Comparison of ENCODE assay signal across 1 cellular context in the genomic region with DNA sequence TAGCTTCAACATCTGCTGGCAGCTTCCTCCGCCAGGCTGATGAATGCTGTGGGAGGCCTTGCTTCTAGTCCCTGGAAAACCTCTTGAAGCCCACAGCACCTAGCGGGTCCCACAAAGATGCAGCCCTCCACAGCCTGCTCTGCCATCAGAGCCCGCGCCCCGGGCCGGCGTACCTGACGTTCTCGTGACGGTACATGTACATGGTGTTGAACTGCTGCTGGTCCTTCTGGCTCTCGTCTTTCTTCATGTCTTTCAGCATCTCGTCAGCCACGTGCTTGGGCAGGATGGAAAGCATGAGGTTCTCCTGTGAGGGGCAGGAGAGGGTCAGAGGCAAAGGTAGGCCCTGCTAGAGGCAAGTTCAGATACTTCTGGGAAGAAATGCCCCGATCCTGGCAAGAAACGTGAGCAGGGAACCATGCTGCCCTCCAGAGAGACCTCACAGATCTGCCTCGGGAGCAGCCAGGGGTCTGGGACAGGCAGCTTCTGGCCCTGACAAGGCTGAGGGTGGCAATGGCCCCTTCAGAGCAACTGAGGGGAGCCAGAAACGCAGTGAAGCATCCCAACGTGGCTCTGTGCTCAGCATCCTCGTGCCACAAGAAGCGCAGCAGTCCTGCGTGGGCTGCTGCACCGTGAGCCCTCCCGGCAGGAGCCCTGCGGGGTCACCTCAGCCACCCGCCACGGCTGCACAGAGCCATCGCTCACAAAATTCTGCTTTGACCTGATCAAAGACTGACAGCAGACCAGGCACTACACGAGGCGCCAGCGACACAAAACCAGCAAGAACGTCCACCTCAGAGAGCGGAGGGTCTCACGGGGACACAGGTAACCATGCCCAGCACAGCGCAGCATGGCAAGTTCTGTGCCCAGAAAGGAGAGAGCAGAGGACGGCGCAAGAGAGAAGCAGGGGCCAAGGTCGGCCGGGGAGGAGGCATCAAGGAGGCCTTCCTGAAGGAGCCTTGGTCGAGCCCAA.
TF ChIP-seq lines count a peak whose summit lies in the region.

No MANE protein-coding gene starts in this region.

TF ChIP-seq in SK-N-SH, 30 proteins besides CTCF, POLR2A, EP300 and RAD21:
- no peak for TF ChIP-seq POLR2AphosphoS5 (IDR thresholded peaks at IDR 0.05; ENCODE audit: low read depth, low read length)
- no peak for TF ChIP-seq TAF1 (IDR thresholded peaks at IDR 0.05; ENCODE audit: borderline replicate concordance, low read depth, low read length)
- TF ChIP-seq CHD2 (IDR thresholded peaks at IDR 0.05; ENCODE audit: low read length, partially characterized antibody): no peak
- no peak for TF ChIP-seq NFIC (IDR thresholded peaks at IDR 0.05; ENCODE audit: borderline replicate concordance)
- TF ChIP-seq RFX5 (IDR thresholded peaks at IDR 0.05; ENCODE audit: low read length): no peak
- TF ChIP-seq, protein P1, sequence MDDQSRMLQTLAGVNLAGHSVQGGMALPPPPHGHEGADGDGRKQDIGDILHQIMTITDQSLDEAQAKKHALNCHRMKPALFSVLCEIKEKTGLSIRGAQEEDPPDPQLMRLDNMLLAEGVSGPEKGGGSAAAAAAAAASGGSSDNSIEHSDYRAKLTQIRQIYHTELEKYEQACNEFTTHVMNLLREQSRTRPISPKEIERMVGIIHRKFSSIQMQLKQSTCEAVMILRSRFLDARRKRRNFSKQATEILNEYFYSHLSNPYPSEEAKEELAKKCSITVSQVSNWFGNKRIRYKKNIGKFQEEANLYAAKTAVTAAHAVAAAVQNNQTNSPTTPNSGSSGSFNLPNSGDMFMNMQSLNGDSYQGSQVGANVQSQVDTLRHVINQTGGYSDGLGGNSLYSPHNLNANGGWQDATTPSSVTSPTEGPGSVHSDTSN (IDR thresholded peaks at IDR 0.05): no peak
- TF ChIP-seq SIN3A (IDR thresholded peaks at IDR 0.05; ENCODE audit: borderline replicate concordance, low read depth, low read length): no peak
- no peak for TF ChIP-seq FOSL2 (IDR thresholded peaks at IDR 0.05; ENCODE audit: borderline replicate concordance, low read depth)
